ENCODE assay signal across 8 cellular contexts in genomic region chr5:178153530-178154340, GRCh38. TPM values are rescaled to one million over a fixed set of nuclear protein-coding genes. Genes with fewer than 3 reads are reported as not detected.
DNase-seq lines count a peak whose midpoint lies in the region; ATAC-seq and TF ChIP-seq lines count a peak whose summit lies in the region.

NHP2 (minus strand) TSS chr5:178153885; CDS start chr5:178153817, 68 bp downstream.

- peaks cover 40% of the 10 kb centered on the region for H3K4me1 Mint-ChIP-seq in activated T-cell treated with anti-CD3 and anti-CD28 coated beads, Interleukin-2, amount 50 U/mL, for 4 hours (ENCODE audit: low read depth)

- in situ Hi-C loops in Panc1 (cut with HindIII; ENCODE audit: low pct_unique_long_range_greater_than_20kb, low sequenced_read_pairs): no loop called here

- H3K4me1 ChIP-seq in Panc1 (ENCODE audit: control insufficient read depth, insufficient read depth, low read length): peaks cover 13% of the 10 kb centered on the region
- H3K4me1 ChIP-seq in muscle layer of colon (ENCODE audit: insufficient read depth, low read length): peaks cover 25% of the 10 kb centered on the region

- peak; percentile 99 for DNase-seq in DMS53 (lab: John Stamatoyannopoulos, UW)
- peak; percentile 97 for DNase-seq in KG1 (lab: John Stamatoyannopoulos, UW)
- peak; percentile 97 for DNase-seq in Panc1 (ENCODE audit: low read depth, low spot score)
- peak; percentile 98 for DNase-seq in activated T-cell treated with anti-CD3 and anti-CD28 coated beads, Interleukin-2, amount 50 U/mL, for 4 hours
- peak; percentile 96 for DNase-seq in stimulated activated CD8-positive, alpha-beta memory T cell treated with anti-CD3 and anti-CD28 coated beads, Interleukin-7, amount 100 ng/mL, for 24 hours (ENCODE audit: low read depth)

- no peak for TF ChIP-seq CTCF in Panc1 (IDR thresholded peaks at IDR 0.05)

- H3K9me3 Mint-ChIP-seq in activated T-cell treated with anti-CD3 and anti-CD28 coated beads, Interleukin-2, amount 50 U/mL, for 4 hours: no peaks in the 10 kb centered on the region

- peak within 1 kb of the TSS; percentile 53 for H3K9ac ChIP-seq in muscle layer of colon (ENCODE audit: low read length)

- intact Hi-C loops in Panc1 (cut with micrococcal nuclease; ENCODE audit: unreplicated experiment): no loop called here

- no peaks in the 10 kb centered on the region for H3K27me3 Mint-ChIP-seq in activated T-cell treated with anti-CD3 and anti-CD28 coated beads, Interleukin-2, amount 50 U/mL, for 4 hours (ENCODE audit: low read depth)

- H3K4me3 ChIP-seq in Panc1 (ENCODE audit: low read depth in 2 of 2, low read length in 2 of 2): peak within 1 kb of the TSS; percentile 84 to 97
- peak within 1 kb of the TSS; percentile 50 to 87 for H3K4me3 ChIP-seq in muscle layer of colon (ENCODE audit: low read depth in 1 of 2, low read length in 2 of 2)

- POLR2A ChIA-PET in Panc1 (lab: Charles Lee): interaction anchor here (0.5 to 0.8 kb wide), 3 partner anchors 17 to 29 kb away, joined by 3 to 4 read pairs (median 4); no protein-coding TSS in a partner anchor

- H3K27ac ChIP-seq in Panc1 (ENCODE audit: low read length) (peak within 1 kb of the TSS; percentile 89), muscle layer of colon (ENCODE audit: low read depth, low read length) (peak within 1 kb of the TSS; percentile 73)

- peaks cover 21% of the 10 kb centered on the region for H3K36me3 Mint-ChIP-seq in activated T-cell treated with anti-CD3 and anti-CD28 coated beads, Interleukin-2, amount 50 U/mL, for 4 hours (ENCODE audit: insufficient read depth)

- H3K36me3 ChIP-seq in Panc1 (ENCODE audit: control insufficient read depth, insufficient read depth, low read length) (peaks cover 6% of the 10 kb centered on the region), muscle layer of colon (ENCODE audit: insufficient read depth, low read length) (peaks cover 26% of the 10 kb centered on the region)

- peak; percentile 97 for ATAC-seq in GM21723 (IDR thresholded peaks at IDR 0.05; ENCODE audit: unreplicated experiment)
- ATAC-seq in Panc1: peak; percentile 98
- ATAC-seq in activated T-cell treated with anti-CD3 and anti-CD28 coated beads, Interleukin-2, amount 50 U/mL, for 4 hours: peak; percentile 99
- ATAC-seq in esophagus mucosa: peak; percentile 97

- CTCF ChIA-PET in Panc1 (lab: Charles Lee): interaction anchor here (1.3 kb wide), 1 partner anchor 78 kb away, joined by 7 read pairs; no protein-coding TSS in a partner anchor

- H3K9me3 ChIP-seq in Panc1 (ENCODE audit: control insufficient read depth, insufficient read depth, low read depth, low read length) (no peaks in the 10 kb centered on the region), muscle layer of colon (ENCODE audit: low read length) (no peaks in the 10 kb centered on the region)

- no TSS peak for BruUV-seq in Panc1 (replicated peaks; lab: Mats Ljungman, UMichigan)

- no peaks in the 10 kb centered on the region for H3K27me3 ChIP-seq in Panc1 (ENCODE audit: control insufficient read depth, insufficient read depth, low read length)
- no peaks in the 10 kb centered on the region for H3K27me3 ChIP-seq in muscle layer of colon (ENCODE audit: control insufficient read depth in 1 of 2, insufficient read depth in 2 of 2, low read length in 2 of 2)

- H3K4me3 Mint-ChIP-seq in activated T-cell treated with anti-CD3 and anti-CD28 coated beads, Interleukin-2, amount 50 U/mL, for 4 hours: peak within 1 kb of the TSS; percentile 97

RNA-seq across cellular contexts. Expression of gene NHP2, which starts in this region (rescaled TPM):
- 239 TPM for total RNA-seq in Panc1 (2021; ENCODE audit: unreplicated experiment)
- polyA plus RNA-seq in Panc1 (2012; ENCODE audit: insufficient read length): 318 TPM
- total RNA-seq in activated T-cell treated with anti-CD3 and anti-CD28 coated beads, Interleukin-2, amount 50 U/mL, for 4 hours: 100 to 1,000 TPM; 373 to 417 (median 409) TPM
- total RNA-seq in esophagus mucosa: 179 TPM

Comparison
In these comparisons a context has a peak if more than half of its experiments do, and no peak if none do; other contexts are left out.
1. Peak in every context shown above with its lines: DNase-seq, ATAC-seq, H3K4me3 ChIP-seq and H3K27ac ChIP-seq.